ENCODE assay signal across 31 cellular contexts in genomic region chr5:119178435-119178834, GRCh38.
"Had no signal": no experiment of that assay in that cellular context is flagged by ENCODE, and none has a peak within 500 bp of the region (broad histone marks: within the 10 kb centered on the region; RNA-seq: fewer than 3 reads in every experiment).

No MANE protein-coding gene starts in this region.

- H3K27me3 Mint-ChIP-seq: activated B cell treated with CpG ODN at 0.5 μM for 24 hours; activated CD8-positive, alpha-beta T cell treated with anti-CD3 and anti-CD28 coated beads for 36 hours; activated naive CD8-positive, alpha-beta T cell; activated T-helper 17 cell treated with anti-CD3 and anti-CD28 coated beads, Interleukin-2, amount 50 U/mL, for 72 hours; T-helper 17 cell had no signal

- H3K27ac Mint-ChIP-seq: activated B cell treated with CpG ODN at 0.5 μM for 24 hours; activated CD8-positive, alpha-beta T cell treated with anti-CD3 and anti-CD28 coated beads for 36 hours; activated naive CD8-positive, alpha-beta T cell; activated T-helper 17 cell treated with anti-CD3 and anti-CD28 coated beads, Interleukin-2, amount 50 U/mL, for 72 hours; endodermal cell; T-helper 17 cell; T-helper 2 cell treated with Interferon-gamma antibody and Interleukin-4, amounts not matched to agents 5 μg/mL and 100 μg/mL, for 36 hours had no signal

- H3K4me3 ChIP-seq: dorsolateral prefrontal cortex had no signal

- FAIRE-seq: astrocyte, bronchial epithelial cell, colon had no signal

- H3K27ac ChIP-seq: brain microvascular endothelial cell had no signal

- H3K36me3 ChIP-seq: brain microvascular endothelial cell had no signal

- H3K9me3 Mint-ChIP-seq: activated CD8-positive, alpha-beta T cell treated with anti-CD3 and anti-CD28 coated beads for 36 hours; activated T-cell treated with anti-CD3 and anti-CD28 coated beads, Interleukin-2, amount 50 U/mL, for 4 hours; activated T-helper 17 cell treated with anti-CD3 and anti-CD28 coated beads, Interleukin-2, amount 50 U/mL, for 72 hours; endodermal cell; T-helper 2 cell treated with Interferon-gamma antibody and Interleukin-4, amounts not matched to agents 5 μg/mL and 100 μg/mL, for 36 hours had no signal

- H3K4me3 Mint-ChIP-seq: activated B cell treated with CpG ODN at 0.5 μM for 24 hours; activated CD8-positive, alpha-beta T cell treated with anti-CD3 and anti-CD28 coated beads for 36 hours; activated naive CD8-positive, alpha-beta T cell; activated T-cell treated with anti-CD3 and anti-CD28 coated beads, Interleukin-2, amount 50 U/mL, for 4 hours; activated T-helper 17 cell treated with anti-CD3 and anti-CD28 coated beads, Interleukin-2, amount 50 U/mL, for 72 hours; endodermal cell; T-helper 17 cell; T-helper 2 cell treated with Interferon-gamma antibody and Interleukin-4, amounts not matched to agents 5 μg/mL and 100 μg/mL, for 36 hours had no signal

- H3K4me1 Mint-ChIP-seq: activated T-helper 17 cell treated with anti-CD3 and anti-CD28 coated beads, Interleukin-2, amount 50 U/mL, for 72 hours; endodermal cell had no signal

- ATAC-seq: activated CD4-positive, CD25-positive, alpha-beta regulatory T cell treated with anti-CD3 and anti-CD28 coated beads, Interleukin-2, amount 50 U/mL, for 24 hours; activated CD8-positive, alpha-beta T cell treated with anti-CD3 and anti-CD28 coated beads for 36 hours; activated T-cell treated with anti-CD3 and anti-CD28 coated beads, Interleukin-2, amount 50 U/mL, for 4 hours; activated T-helper 17 cell treated with anti-CD3 and anti-CD28 coated beads, Interleukin-2, amount 50 U/mL, for 72 hours; esophagus mucosa; T-helper 17 cell had no signal

- DNase-seq: activated B cell treated with CpG ODN at 0.5 μM for 24 hours; activated CD4-positive, alpha-beta T cell treated with anti-CD3 and anti-CD28 coated beads for 48 hours; activated CD4-positive, alpha-beta T cell treated with anti-CD3 and anti-CD28 coated beads, Interleukin-2, amount 50 U/mL, for 1 hour; activated CD4-positive, alpha-beta T cell treated with anti-CD3 and anti-CD28 coated beads, Interleukin-2, amount 50 U/mL, for 48 hours; activated CD8-positive, alpha-beta memory T cell treated with anti-CD3 and anti-CD28 coated beads for 24 hours; activated CD8-positive, alpha-beta T cell treated with anti-CD3 and anti-CD28 coated beads for 36 hours; activated effector memory CD4-positive, alpha-beta T cell treated with Interleukin-2 at 50 U/mL for 16 hours; activated gamma-delta T cell treated with Interleukin-2 at 50 U/mL for 16 hours; activated naive CD4-positive, alpha-beta T cell treated with anti-CD3 and anti-CD28 coated beads, Interleukin-2, amount 50 U/mL, for 16 hours; activated naive CD4-positive, alpha-beta T cell treated with Interleukin-2 at 50 U/mL for 16 hours; activated T-cell treated with anti-CD3 and anti-CD28 coated beads, Interleukin-2, amount 50 U/mL, for 4 hours; amniotic stem cell; anterior cingulate cortex; brain microvascular endothelial cell; cortex of kidney; dorsolateral prefrontal cortex; effector memory CD4-positive, alpha-beta T cell; endodermal cell; foreskin fibroblast; head of caudate nucleus; T-helper 1 cell; T-helper 17 cell; T1000 had no signal

- H3K27me3 ChIP-seq: brain microvascular endothelial cell, dorsolateral prefrontal cortex had no signal
